ENCODE assay signal across 8 cellular contexts in the genomic region with DNA sequence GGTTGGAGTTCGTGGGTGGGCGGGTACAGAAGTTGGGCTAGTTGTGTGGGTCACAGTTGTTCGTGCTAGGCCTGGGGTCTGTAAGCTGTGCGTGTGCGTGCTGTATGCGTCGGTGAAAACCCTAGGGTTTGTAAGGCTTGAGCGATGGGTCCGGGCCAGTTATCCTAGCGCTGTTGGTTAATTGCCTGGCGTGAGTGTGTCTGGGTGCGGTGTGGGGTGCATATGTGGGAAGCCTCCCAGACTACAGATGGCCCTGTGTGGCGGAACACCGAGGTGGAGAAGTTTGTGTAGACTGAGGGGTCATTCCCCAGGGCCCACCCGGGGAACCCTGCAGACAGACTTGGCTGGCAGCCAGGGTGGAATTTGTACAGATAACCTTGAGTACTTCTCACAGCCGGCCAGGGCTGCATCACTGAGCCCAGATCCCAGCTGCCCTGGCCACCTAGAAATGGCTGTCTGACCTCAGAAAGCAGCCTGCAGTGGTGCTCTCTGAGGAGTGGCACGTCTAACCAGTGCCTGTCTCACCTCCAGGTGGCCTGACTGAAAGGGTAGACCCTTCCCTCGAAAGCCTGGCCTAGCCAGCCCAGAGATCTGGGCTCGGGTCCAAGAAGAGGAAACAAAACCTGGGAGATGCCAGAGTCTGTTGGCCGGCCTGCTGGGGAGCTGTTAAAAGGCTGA. TPM values are rescaled to one million over a fixed set of nuclear protein-coding genes. Genes with fewer than 3 reads are reported as not detected.
DNase-seq lines count a peak whose midpoint lies in the region; ATAC-seq and TF ChIP-seq lines count a peak whose summit lies in the region.

No MANE protein-coding gene starts in this region.

- TF ChIP-seq EP300 in sigmoid colon (IDR thresholded peaks at IDR 0.05) = no peak

- H3K9me3 ChIP-seq in BLaER1 treated with 17β-estradiol and CSF1 and Interleukin-3, amounts not matched to agents 10 nM and 100 nM (replicated peaks in 1 of 11) = no peaks in the 10 kb centered on the region
- H3K9me3 ChIP-seq in ascending aorta (no peaks in the 10 kb centered on the region), iPS DF 6.9 (ENCODE audit: control insufficient read depth, insufficient read depth, low read length) (no peaks in the 10 kb centered on the region), sigmoid colon (no peaks in the 10 kb centered on the region)

- peaks cover 27 to 47% (median 42%) of the 10 kb centered on the region in 11 experiments for H3K36me3 ChIP-seq in BLaER1 treated with 17β-estradiol and CSF1 and Interleukin-3, amounts not matched to agents 10 nM and 100 nM
- H3K36me3 ChIP-seq in ascending aorta = peaks cover 5 to 10% of the 10 kb centered on the region in 2 donors
- peaks cover 7% of the 10 kb centered on the region; the same call in 1 of the 2 replicates for H3K36me3 ChIP-seq in iPS DF 6.9 (ENCODE audit: control insufficient read depth, insufficient read depth, low read length)
- H3K36me3 ChIP-seq in sigmoid colon = peaks cover 0 to 18% (median 10%) of the 10 kb centered on the region in 4 donors

- H3K4me2 ChIP-seq in BLaER1 treated with 17β-estradiol and CSF1 and Interleukin-3, amounts not matched to agents 10 nM and 100 nM = peak overlapping the region; percentile 82 to 99 (median 95)

- TF ChIP-seq CTCF in ascending aorta (IDR thresholded peaks at IDR 0.05) (no peak), sigmoid colon (IDR thresholded peaks at IDR 0.05) (no peak)

- peaks cover 18 to 42% (median 34%) of the 10 kb centered on the region in 10 experiments for H3K4me1 ChIP-seq in BLaER1 treated with 17β-estradiol and CSF1 and Interleukin-3, amounts not matched to agents 10 nM and 100 nM
- H3K4me1 ChIP-seq in ascending aorta (peaks cover 0 to 20% of the 10 kb centered on the region in 2 donors), iPS DF 6.9 (ENCODE audit: control insufficient read depth, insufficient read depth, low read length) (peaks cover 2% of the 10 kb centered on the region), sigmoid colon (peaks cover 0 to 40% (median 29%) of the 10 kb centered on the region in 4 donors)

- DNase-seq in H4 (ENCODE audit: low spot score) = peak; percentile 76
- DNase-seq in NCI-H446 treated with DMSO at 0.1 percent for 48 hours (lab: John Stamatoyannopoulos, UW) = peak; percentile 93
- DNase-seq in ascending aorta (ENCODE audit: low spot score in 2 of 2) = peak in 1 of 2 donors; percentile 73
- no peak for DNase-seq in iPS DF 6.9 (ENCODE audit: low read depth, low spot score)
- DNase-seq in sigmoid colon = peak; percentile 87

- H4K20me1 ChIP-seq in BLaER1 treated with 17β-estradiol and CSF1 and Interleukin-3, amounts not matched to agents 10 nM and 100 nM = peaks cover 23 to 57% (median 54%) of the 10 kb centered on the region in 11 experiments; a peak in 21 of 22 replicates

- WGBS in iPS DF 6.9 (ENCODE audit: insufficient coverage, insufficient read length) = no CpG with 5 or more reads among the region's 20 CpGs
- 3 to 4% methylated on average over 20 of the region's 20 CpGs for WGBS in sigmoid colon, 2 donors

- intact Hi-C loops in ascending aorta (cut with DNase I) (no loop called here), sigmoid colon (cut with DNase I) (loop anchor here (2.0 to 10.0 kb wide), 2 partner anchors 30 to 200 kb away; partner anchors contain the start of genes DSN1 and RAB5IF)

- TF ChIP-seq POLR2A in sigmoid colon (IDR thresholded peaks at IDR 0.05) = no peak

- H3K9ac ChIP-seq in BLaER1 treated with 17β-estradiol and CSF1 and Interleukin-3, amounts not matched to agents 10 nM and 100 nM = peak overlapping the region; percentile 93 to 99 (median 99); a peak in 21 of 22 replicates

- peak overlapping the region; percentile 87 to 98 (median 96) for H3K4me3 ChIP-seq in BLaER1 treated with 17β-estradiol and CSF1 and Interleukin-3, amounts not matched to agents 10 nM and 100 nM
- peak overlapping the region; percentile 63 to 79 for H3K4me3 ChIP-seq in ascending aorta
- peak overlapping the region; percentile 90; the same call in 1 of the 2 replicates for H3K4me3 ChIP-seq in iPS DF 6.9 (ENCODE audit: low read length)
- peak overlapping the region; percentile 82 to 87 (median 84) for H3K4me3 ChIP-seq in sigmoid colon

- no peak for ATAC-seq in HG02763 (IDR thresholded peaks at IDR 0.05; ENCODE audit: unreplicated experiment)
- ATAC-seq in GM19452 (IDR thresholded peaks at IDR 0.05; ENCODE audit: unreplicated experiment) = no peak

- peak overlapping the region in 10 of 11 experiments; percentile 93 to 100 (median 99); a peak in 21 of 22 replicates for H3K27ac ChIP-seq in BLaER1 treated with 17β-estradiol and CSF1 and Interleukin-3, amounts not matched to agents 10 nM and 100 nM
- H3K27ac ChIP-seq in ascending aorta = peak overlapping the region; percentile 68 to 83
- no peak overlapping the region for H3K27ac ChIP-seq in iPS DF 6.9 (ENCODE audit: low read length)
- H3K27ac ChIP-seq in sigmoid colon = peak overlapping the region; percentile 88 to 94 (median 91)

- no peaks in the 10 kb centered on the region for H3K27me3 ChIP-seq in BLaER1 treated with 17β-estradiol and CSF1 and Interleukin-3, amounts not matched to agents 10 nM and 100 nM
- H3K27me3 ChIP-seq in ascending aorta (no peaks in the 10 kb centered on the region), iPS DF 6.9 (ENCODE audit: control insufficient read depth, insufficient read depth, low read length) (no peaks in the 10 kb centered on the region), sigmoid colon (no peaks in the 10 kb centered on the region)

RNA-seq across cellular contexts. Expression of gene TGIF2, which starts 1.8 kb away (rescaled TPM):
- 6.6 and 9.0 TPM in 2 replicates for total RNA-seq in H4 (2014; rRNA removed; shearing (Covaris generic))
- 29.8 TPM for total RNA-seq in ascending aorta
- total RNA-seq in sigmoid colon = 10 to 100 TPM in 3 of 4 donors, 1 to 10 TPM in 1; 8.9 to 13.6 (median 11.1) TPM
- polyA plus RNA-seq in sigmoid colon = 10 to 100 TPM in 1 of 3 donors, 1 to 10 TPM in 2; 2.1 to 10.0 (median 2.4) TPM

RNA-seq across cellular contexts. Expression of gene RAB5IF, which starts 30.4 kb away (rescaled TPM):
- 215 and 237 TPM in 2 replicates for total RNA-seq in H4 (2014; rRNA removed; shearing (Covaris generic))
- 28.4 TPM for total RNA-seq in ascending aorta
- 10 to 100 TPM; 58.7 to 85.1 (median 75.7) TPM for total RNA-seq in sigmoid colon
- polyA plus RNA-seq in sigmoid colon = 100 to 1,000 TPM; 106 to 169 (median 148) TPM

RNA-seq across cellular contexts. Expression of gene MYL9, which starts 33.9 kb away (rescaled TPM):
- not detected in 2 replicates for total RNA-seq in H4 (2014; rRNA removed; shearing (Covaris generic))
- total RNA-seq in ascending aorta (717 TPM), sigmoid colon (1,000 to 10,000 TPM; 1,167 to 2,082 (median 1,738) TPM)
- 100 to 1,000 TPM in 2 of 3 donors, 10 to 100 TPM in 1; 26.4 to 168 (median 105) TPM for polyA plus RNA-seq in sigmoid colon

Comparison
In these comparisons a context has a peak if more than half of its experiments do, and no peak if none do; other contexts are left out.
1. RNA of gene MYL9, which starts 33.9 kb away (total RNA-seq): 1,167 to 2,082 TPM in sigmoid colon and 717 TPM in ascending aorta (single experiment); not detected in H4; every median in the first group is over 100 times any median in the second.
2. Peak in every context shown above with its lines, with median percentiles within 50 percentile points of each other: H3K4me3 ChIP-seq.